12 cellular contexts compared by ENCODE assay signal in genomic region chr5:106397700-106398099, GRCh38.
DNase-seq lines count a peak whose midpoint lies in the region; ATAC-seq, FAIRE-seq and TF ChIP-seq lines count a peak whose summit lies in the region.
"Had no signal": no experiment of that assay in that cellular context is flagged by ENCODE, and none has a peak within 500 bp of the region (broad histone marks: within the 10 kb centered on the region; RNA-seq: fewer than 3 reads in every experiment).

No MANE protein-coding gene starts in this region.

- POLR2A ChIA-PET in naive thymus-derived CD4-positive, alpha-beta T cell (lab: Charles Lee), result no interaction called here

- H3K27me3 ChIP-seq in endodermal cell (ENCODE audit: control insufficient read depth, insufficient read depth, low read length, poor library complexity, severe bottlenecking), result no peaks in the 10 kb centered on the region
- H3K27me3 ChIP-seq in naive thymus-derived CD4-positive, alpha-beta T cell (ENCODE audit: control insufficient read depth in 2 of 2, insufficient read depth in 2 of 2, low read length in 2 of 2), result no peaks in the 10 kb centered on the region
- H3K27me3 ChIP-seq: upper lobe of left lung had no signal

- H3K36me3 ChIP-seq in endodermal cell (ENCODE audit: control insufficient read depth, insufficient read depth, low read length), result no peaks in the 10 kb centered on the region
- no peaks in the 10 kb centered on the region for H3K36me3 ChIP-seq in naive thymus-derived CD4-positive, alpha-beta T cell (ENCODE audit: control insufficient read depth in 2 of 3, insufficient read depth in 3 of 3, low read length in 3 of 3)
- H3K36me3 ChIP-seq: upper lobe of left lung had no signal

- no peaks in the 10 kb centered on the region for H3K9me3 Mint-ChIP-seq in endodermal cell
- no peaks in the 10 kb centered on the region for H3K9me3 Mint-ChIP-seq in glutamatergic neuron (ENCODE audit: unreplicated experiment)
- peaks cover 0 to 8% (median 0%) of the 10 kb centered on the region in 11 donors for H3K9me3 Mint-ChIP-seq in naive thymus-derived CD4-positive, alpha-beta T cell
- H3K9me3 Mint-ChIP-seq: natural killer cell treated with Interleukin-12 subunit alpha and Interleukin-12 subunit beta and Interleukin-15 and Interleukin-18, amount 100 ng/mL, for 72 hours had no signal

- H3K27ac ChIP-seq in endodermal cell (ENCODE audit: low read depth, low read length), result no peak overlapping the region
- no peak overlapping the region for H3K27ac ChIP-seq in naive thymus-derived CD4-positive, alpha-beta T cell (ENCODE audit: low read depth, low read length)
- H3K27ac ChIP-seq: upper lobe of left lung had no signal

- H3K4me3 Mint-ChIP-seq in endodermal cell, result no peak overlapping the region
- no peak overlapping the region for H3K4me3 Mint-ChIP-seq in glutamatergic neuron (ENCODE audit: unreplicated experiment)
- H3K4me3 Mint-ChIP-seq in naive thymus-derived CD4-positive, alpha-beta T cell, result no peak overlapping the region
- H3K4me3 Mint-ChIP-seq: natural killer cell treated with Interleukin-12 subunit alpha and Interleukin-12 subunit beta and Interleukin-15 and Interleukin-18, amount 100 ng/mL, for 72 hours had no signal

- CTCF ChIA-PET in naive thymus-derived CD4-positive, alpha-beta T cell (lab: Charles Lee), result no interaction called here

- no peaks in the 10 kb centered on the region for H3K4me1 Mint-ChIP-seq in endodermal cell
- H3K4me1 Mint-ChIP-seq in glutamatergic neuron (ENCODE audit: low read depth, unreplicated experiment), result no peaks in the 10 kb centered on the region
- H3K4me1 Mint-ChIP-seq in naive thymus-derived CD4-positive, alpha-beta T cell, result no peaks in the 10 kb centered on the region

- H3K9ac ChIP-seq in endodermal cell (ENCODE audit: extremely low read depth, low read length, poor library complexity, severe bottlenecking), result no peak overlapping the region

- H3K4me3 ChIP-seq in endodermal cell (ENCODE audit: low read length), result no peak overlapping the region
- H3K4me3 ChIP-seq in naive thymus-derived CD4-positive, alpha-beta T cell (ENCODE audit: low read length), result no peak overlapping the region
- H3K4me3 ChIP-seq: upper lobe of left lung had no signal

- WGBS in endodermal cell (ENCODE audit: insufficient coverage in 1 of 2, insufficient read length in 1 of 2), 2 experiments, result 57% methylated on average over 1 of the region's 1 CpG; no CpG with 5 or more reads in 1 of the 2 experiments

- TF ChIP-seq CTCF in endodermal cell (conservative IDR thresholded peaks at IDR 0.05) (no peak), glutamatergic neuron (IDR thresholded peaks at IDR 0.05; ENCODE audit: partially characterized antibody, unreplicated experiment) (no peak)

- peak; percentile 73 for DNase-seq in EL
- DNase-seq in RCC 7860 (ENCODE audit: low spot score), result peak; percentile 98
- no peak for DNase-seq in endodermal cell
- DNase-seq in non-pigmented ciliary epithelial cell (ENCODE audit: low read depth), result peak; percentile 97
- no peak for DNase-seq in NCI-H1417 (lab: John Stamatoyannopoulos, UW)
- DNase-seq in glutamatergic neuron, result no peak
- DNase-seq in naive thymus-derived CD4-positive, alpha-beta T cell, result no peak
- no peak for DNase-seq in SHP77 treated with DMSO at 0.1 percent for 48 hours (lab: John Stamatoyannopoulos, UW)
- DNase-seq: DMS 273 treated with DMSO at 0.1 percent for 48 hours, NCI-H2081, upper lobe of left lung had no signal

- no peaks in the 10 kb centered on the region for H3K9me3 ChIP-seq in endodermal cell (ENCODE audit: control insufficient read depth, low read length)
- no peaks in the 10 kb centered on the region for H3K9me3 ChIP-seq in naive thymus-derived CD4-positive, alpha-beta T cell (ENCODE audit: control insufficient read depth in 2 of 3, low read length in 3 of 3)
- H3K9me3 ChIP-seq: upper lobe of left lung had no signal

- no peaks in the 10 kb centered on the region for H3K4me1 ChIP-seq in endodermal cell (ENCODE audit: control insufficient read depth, insufficient read depth, low read length)
- H3K4me1 ChIP-seq in naive thymus-derived CD4-positive, alpha-beta T cell (ENCODE audit: control insufficient read depth in 2 of 2, insufficient read depth in 2 of 2, low read length in 2 of 2), result no peaks in the 10 kb centered on the region
- H3K4me1 ChIP-seq: upper lobe of left lung had no signal

- FAIRE-seq in RCC 7860 (lab: Jason Lieb, UNC), result peak; percentile 95

- H3K36me3 Mint-ChIP-seq in endodermal cell (ENCODE audit: low read depth) (no peaks in the 10 kb centered on the region), glutamatergic neuron (ENCODE audit: unreplicated experiment) (no peaks in the 10 kb centered on the region)
- H3K36me3 Mint-ChIP-seq in naive thymus-derived CD4-positive, alpha-beta T cell, result no peaks in the 10 kb centered on the region
- H3K36me3 Mint-ChIP-seq: natural killer cell treated with Interleukin-12 subunit alpha and Interleukin-12 subunit beta and Interleukin-15 and Interleukin-18, amount 100 ng/mL, for 72 hours had no signal

- peak overlapping the region; percentile 34 for H3K27ac Mint-ChIP-seq in endodermal cell
- no peak overlapping the region for H3K27ac Mint-ChIP-seq in glutamatergic neuron (ENCODE audit: unreplicated experiment)
- H3K27ac Mint-ChIP-seq in naive thymus-derived CD4-positive, alpha-beta T cell, result no peak overlapping the region
- H3K27ac Mint-ChIP-seq: natural killer cell treated with Interleukin-12 subunit alpha and Interleukin-12 subunit beta and Interleukin-15 and Interleukin-18, amount 100 ng/mL, for 72 hours had no signal

- H3K27me3 Mint-ChIP-seq in endodermal cell (ENCODE audit: insufficient read depth) (no peaks in the 10 kb centered on the region), glutamatergic neuron (ENCODE audit: unreplicated experiment) (no peaks in the 10 kb centered on the region)
- H3K27me3 Mint-ChIP-seq in naive thymus-derived CD4-positive, alpha-beta T cell, result no peaks in the 10 kb centered on the region
- H3K27me3 Mint-ChIP-seq: natural killer cell treated with Interleukin-12 subunit alpha and Interleukin-12 subunit beta and Interleukin-15 and Interleukin-18, amount 100 ng/mL, for 72 hours had no signal

- ATAC-seq in naive thymus-derived CD4-positive, alpha-beta T cell, result no peak
- ATAC-seq: natural killer cell treated with Interleukin-12 subunit alpha and Interleukin-12 subunit beta and Interleukin-15 and Interleukin-18, amount 100 ng/mL, for 72 hours had no signal

- intact Hi-C loops in naive thymus-derived CD4-positive, alpha-beta T cell (cut with micrococcal nuclease), result no loop called here

Comparison
In these comparisons a context has a peak if more than half of its experiments do, and no peak if none do; other contexts are left out.
1. DNase-seq: peak in EL (single experiment), RCC 7860 (single experiment) and non-pigmented ciliary epithelial cell (single experiment); none in endodermal cell (single experiment), NCI-H1417 (0 of 3), glutamatergic neuron (single experiment), naive thymus-derived CD4-positive, alpha-beta T cell (0 of 9) and SHP77 treated with DMSO at 0.1 percent for 48 hours (single experiment).